In genomic region chr17:63278731-63279442, GRCh38 we compare ENCODE assay signal across 19 cellular contexts.
A peak's percentile ranks its signal among the peaks of the same experiment; 100 is the strongest.
DNase-seq lines count a peak whose midpoint lies in the region; ATAC-seq, FAIRE-seq and TF ChIP-seq lines count a peak whose summit lies in the region.
"Had no signal": no experiment of that assay in that cellular context is flagged by ENCODE, and none has a peak within 500 bp of the region (broad histone marks: within the 10 kb centered on the region; RNA-seq: fewer than 3 reads in every experiment).

No MANE protein-coding gene starts in this region.

- H2AFZ ChIP-seq in OCI-LY3 (ENCODE audit: low read depth, low read length): no peak overlapping the region
- no peak overlapping the region for H2AFZ ChIP-seq in keratinocyte (ENCODE audit: control insufficient read depth, low read length)
- H2AFZ ChIP-seq: PC-9 had no signal

- no peaks in the 10 kb centered on the region for H3K27me3 ChIP-seq in OCI-LY3 (ENCODE audit: low read depth, low read length)
- H3K27me3 ChIP-seq in keratinocyte (ENCODE audit: control insufficient read depth, extremely low read depth, insufficient read depth, low read length): no peaks in the 10 kb centered on the region
- no peaks in the 10 kb centered on the region for H3K27me3 ChIP-seq in right lobe of liver
- H3K27me3 ChIP-seq in A673 (replicated peaks; ENCODE audit: insufficient read depth, low read depth, low read length, poor library complexity): no peaks in the 10 kb centered on the region
- H3K27me3 ChIP-seq: BLaER1, cardiac muscle cell had no signal

- BruUV-seq in A673 (replicated peaks; lab: Mats Ljungman, UMichigan): no TSS peak

- peaks cover 23% of the 10 kb centered on the region for H3K36me3 ChIP-seq in OCI-LY3 (replicated peaks; ENCODE audit: low read depth, low read length)
- no peaks in the 10 kb centered on the region for H3K36me3 ChIP-seq in keratinocyte (ENCODE audit: control insufficient read depth in 2 of 2, extremely low read depth in 1 of 2, insufficient read depth in 2 of 2, low read length in 2 of 2)
- H3K36me3 ChIP-seq in right lobe of liver: no peaks in the 10 kb centered on the region
- no peaks in the 10 kb centered on the region for H3K36me3 ChIP-seq in A673 (ENCODE audit: insufficient read depth, low read length, poor library complexity, severe bottlenecking)
- H3K36me3 ChIP-seq: BLaER1 had no signal

- H3K27ac ChIP-seq in OCI-LY3 (ENCODE audit: low read length): peak overlapping the region; percentile 94
- peak overlapping the region; percentile 93 for H3K27ac ChIP-seq in keratinocyte (ENCODE audit: control insufficient read depth, insufficient read depth, low read length)
- H3K27ac ChIP-seq in right lobe of liver: no peak overlapping the region
- H3K27ac ChIP-seq in A673 (ENCODE audit: low read depth, low read length, poor library complexity, severe bottlenecking): no peak overlapping the region
- H3K27ac ChIP-seq: BLaER1, PC-9 had no signal

- peaks cover 11% of the 10 kb centered on the region; the same call in 1 of the 2 replicates for H3K9me3 ChIP-seq in OCI-LY3 (ENCODE audit: insufficient read depth, low read length)
- H3K9me3 ChIP-seq in keratinocyte (ENCODE audit: control insufficient read depth, low read depth, low read length): no peaks in the 10 kb centered on the region
- no peaks in the 10 kb centered on the region for H3K9me3 ChIP-seq in right lobe of liver
- H3K9me3 ChIP-seq in A673 (ENCODE audit: low read depth, low read length, poor library complexity, severe bottlenecking): no peaks in the 10 kb centered on the region
- H3K9me3 ChIP-seq: BLaER1 had no signal

- peaks cover 67% of the 10 kb centered on the region for H3K4me1 ChIP-seq in OCI-LY3 (ENCODE audit: low read length)
- peaks cover 57% of the 10 kb centered on the region for H3K4me1 ChIP-seq in keratinocyte (ENCODE audit: control insufficient read depth, extremely low read depth, insufficient read depth, low read length)
- no peaks in the 10 kb centered on the region for H3K4me1 ChIP-seq in right lobe of liver
- peaks cover 8% of the 10 kb centered on the region for H3K4me1 ChIP-seq in A673 (ENCODE audit: insufficient read depth, low read length, poor library complexity, severe bottlenecking)
- H3K4me1 ChIP-seq: BLaER1 had no signal

- POLR2A ChIA-PET in A673 (lab: Charles Lee; ENCODE audit: low non-redundant PET): no interaction called here

- WGBS in lower leg skin, 2 donors: 71 to 78% methylated on average over 2 of the region's 2 CpGs
- 32% methylated on average over 2 of the region's 2 CpGs for WGBS in right lobe of liver (ENCODE audit: insufficient coverage, low coverage, low lambda C conversion rate, missing lambda C conversion rate)

- no peak for FAIRE-seq in keratinocyte (lab: Jason Lieb, UNC)
- FAIRE-seq: endometrium, islet of Langerhans had no signal

- H4K20me1 ChIP-seq in OCI-LY3 (ENCODE audit: insufficient read depth, low read length) (no peaks in the 10 kb centered on the region), keratinocyte (ENCODE audit: control insufficient read depth, extremely low read depth, insufficient read depth, low read length) (no peaks in the 10 kb centered on the region)
- H4K20me1 ChIP-seq: BLaER1 had no signal

- H3K4me2 ChIP-seq in OCI-LY3 (ENCODE audit: low read length) (peak overlapping the region; percentile 69), keratinocyte (ENCODE audit: control insufficient read depth, extremely low read depth, insufficient read depth, low read depth, low read length) (peak overlapping the region; percentile 27)
- H3K4me2 ChIP-seq: BLaER1, PC-9 had no signal

- H3K4me3 ChIP-seq in OCI-LY3 (ENCODE audit: low read length): peak overlapping the region; percentile 50
- no peak overlapping the region for H3K4me3 ChIP-seq in keratinocyte (ENCODE audit: control insufficient read depth in 2 of 3, extremely low read depth in 1 of 3, insufficient read depth in 2 of 3, low read depth in 1 of 3, low read length in 3 of 3)
- H3K4me3 ChIP-seq in lower leg skin (ENCODE audit: low read depth, poor library complexity, severe bottlenecking): no peak overlapping the region
- no peak overlapping the region for H3K4me3 ChIP-seq in right lobe of liver
- no peak overlapping the region for H3K4me3 ChIP-seq in A673 (ENCODE audit: low read depth, low read length, poor library complexity, severe bottlenecking)
- H3K4me3 ChIP-seq: BLaER1, cardiac muscle cell, PC-9 had no signal

- TF ChIP-seq CTCF in OCI-LY3 (IDR thresholded peaks at IDR 0.05; ENCODE audit: low read depth, low read length): no peak
- TF ChIP-seq CTCF in keratinocyte (optimal IDR thresholded peaks at IDR 0.05 in 1 of 3, IDR thresholded peaks at IDR 0.05 in 1 of 3, conservative IDR thresholded peaks at IDR 0.05 in 1 of 3; ENCODE audit: extremely low read depth in 1 of 3, insufficient read depth in 2 of 3, low read length in 3 of 3): no peak
- TF ChIP-seq CTCF in lower leg skin (IDR thresholded peaks at IDR 0.05): no peak
- no peak for TF ChIP-seq CTCF in right lobe of liver (IDR thresholded peaks at IDR 0.05)
- TF ChIP-seq CTCF in A673 (conservative IDR thresholded peaks at IDR 0.05; ENCODE audit: low read depth, low read length): no peak

- DNase-seq in DMS 273 treated with DMSO at 0.1 percent for 48 hours (lab: John Stamatoyannopoulos, UW): peak; percentile 35
- DNase-seq in keratinocyte (ENCODE audit: low read depth, low spot score): no peak
- DNase-seq in left ventricle myocardium superior: no peak
- no peak for DNase-seq in lower leg skin (ENCODE audit: low spot score in 2 of 2)
- no peak for DNase-seq in right lobe of liver
- DNase-seq in A673 (ENCODE audit: low spot score): no peak
- DNase-seq: activated naive CD4-positive, alpha-beta T cell treated with anti-CD3 and anti-CD28 coated beads, Interleukin-2, amount 50 U/mL, for 16 hours; DMS79 treated with DMSO at 0.1 percent for 48 hours; NCI-H1092; NCI-H345; PC-9; SW 1271 had no signal

- CTCF ChIA-PET in A673 (lab: Charles Lee): no interaction called here

- intact Hi-C loops in left ventricle myocardium superior (cut with micrococcal nuclease): loop anchor here (10.0 kb wide), 1 partner anchor 126 kb away; no protein-coding TSS in a partner anchor
- intact Hi-C loops in lower leg skin (cut with DNase I; ENCODE audit: low total_unique reads): no loop called here
- intact Hi-C loops in right lobe of liver (cut with DNase I): no loop called here
- intact Hi-C loops in A673 (cut with micrococcal nuclease; ENCODE audit: unreplicated experiment): no loop called here

- H3K9me1 ChIP-seq in keratinocyte (ENCODE audit: control insufficient read depth, extremely low read depth, insufficient read depth, low read length): no peaks in the 10 kb centered on the region

- ATAC-seq in GM21717 (IDR thresholded peaks at IDR 0.05; ENCODE audit: unreplicated experiment): peak; percentile 53
- ATAC-seq in left ventricle myocardium superior: no peak
- ATAC-seq in right lobe of liver: no peak
- ATAC-seq: WTC11 had no signal

- H3K79me2 ChIP-seq in OCI-LY3 (ENCODE audit: low read length) (no peaks in the 10 kb centered on the region), keratinocyte (ENCODE audit: control insufficient read depth, insufficient read depth, low read length) (no peaks in the 10 kb centered on the region)

- peak overlapping the region; percentile 64 for H3K9ac ChIP-seq in OCI-LY3 (ENCODE audit: low read length)
- H3K9ac ChIP-seq in keratinocyte (ENCODE audit: control insufficient read depth, extremely low read depth, insufficient read depth, low read length): no peak overlapping the region
- H3K9ac ChIP-seq: BLaER1 had no signal

- TF ChIP-seq POLR2A in lower leg skin (IDR thresholded peaks at IDR 0.05): no peak
- TF ChIP-seq POLR2A in right lobe of liver (IDR thresholded peaks at IDR 0.05): no peak

- dilution Hi-C loops in keratinocyte (cut with MboI; ENCODE audit: extremely low pct_ligation_motif_present, low sequenced_read_pairs): no loop called here

Comparison
In these comparisons a context has a peak if more than half of its experiments do, and no peak if none do; other contexts are left out.
1. H3K27ac ChIP-seq: peak in OCI-LY3 (single experiment) and keratinocyte (single experiment); none in right lobe of liver (0 of 3) and A673 (single experiment).